In genomic region chr20:54172856-54173652, GRCh38 we compare ENCODE assay signal across 8 cellular contexts. TPM values are rescaled to one million over a fixed set of nuclear protein-coding genes. Genes with fewer than 3 reads are reported as not detected.
A peak's percentile ranks its signal among the peaks of the same experiment; 100 is the strongest.
DNase-seq lines count a peak whose midpoint lies in the region; TF ChIP-seq lines count a peak whose summit lies in the region.
"Had no signal": no experiment of that assay in that cellular context is flagged by ENCODE, and none has a peak within 500 bp of the region (broad histone marks: within the 10 kb centered on the region; RNA-seq: fewer than 3 reads in every experiment).

No MANE protein-coding gene starts in this region.

- WGBS in GM23248 (ENCODE audit: low coverage in 1 of 2, low lambda C conversion rate in 2 of 2, missing lambda C conversion rate in 2 of 2), 2 experiments = 9 to 10% methylated on average over 63 to 66 of the region's 66 CpGs

- H4K20me1 ChIP-seq in GM23248 (ENCODE audit: insufficient read depth) = no peaks in the 10 kb centered on the region

- no peaks in the 10 kb centered on the region for H3K36me3 ChIP-seq in GM23248 (ENCODE audit: low read depth)

- DNase-seq in GM23248 = peak; percentile 33
- peak; percentile 11 for DNase-seq in NCI-H69 (lab: John Stamatoyannopoulos, UW)
- DNase-seq in epithelial cell of esophagus (ENCODE audit: low read depth) = peak; percentile 31
- DNase-seq in osteocyte (ENCODE audit: extremely low spot score, unreplicated experiment) = no peak
- no peak for DNase-seq in RKO (ENCODE audit: low spot score)
- no peak for DNase-seq in epidermal melanocyte (ENCODE audit: insufficient read length, low spot score)
- DNase-seq in GM13977 (ENCODE audit: low spot score) = no peak

- peaks cover 15% of the 10 kb centered on the region for H3K4me1 Mint-ChIP-seq in osteocyte (ENCODE audit: unreplicated experiment)

- H3K79me2 ChIP-seq in GM23248 (ENCODE audit: insufficient read depth) = no peaks in the 10 kb centered on the region

- peaks cover 71% of the 10 kb centered on the region for H3K27me3 Mint-ChIP-seq in osteocyte (ENCODE audit: unreplicated experiment)

- peak overlapping the region; percentile 58; the same call in 1 of the 2 replicates for H3K4me3 ChIP-seq in GM23248
- H3K4me3 ChIP-seq in epithelial cell of esophagus (ENCODE audit: low read length) = peak overlapping the region; percentile 10

- peak overlapping the region; percentile 78 for H3K4me2 ChIP-seq in GM23248 (ENCODE audit: unreplicated experiment)

- peaks cover 30% of the 10 kb centered on the region for H3K27me3 ChIP-seq in GM23248 (replicated peaks; ENCODE audit: insufficient read depth)

- no peaks in the 10 kb centered on the region for H3K9me3 ChIP-seq in GM23248 (ENCODE audit: low read depth)

- in situ Hi-C loops in GM23248 (cut with MboI) = no loop called here
- in situ Hi-C loops in GM13977 (cut with MboI; ENCODE audit: low pct_unique_long_range_greater_than_20kb, low sequenced_read_pairs, unreplicated experiment) = no loop called here

- TF ChIP-seq CTCF in epithelial cell of esophagus (IDR thresholded peaks at IDR 0.05; ENCODE audit: insufficient read depth, low read depth, low read length, missing control alignments) (no peak), osteocyte (IDR thresholded peaks at IDR 0.05) (no peak), GM13977 (IDR thresholded peaks at IDR 0.05; ENCODE audit: extremely low read depth, insufficient read depth, missing control alignments) (no peak)

- no peak overlapping the region for H3K27ac ChIP-seq in GM23248

- H3K9me2 ChIP-seq in GM23248 (ENCODE audit: insufficient read depth) = no peaks in the 10 kb centered on the region

- H3K9me3 Mint-ChIP-seq in osteocyte (ENCODE audit: unreplicated experiment) = no peaks in the 10 kb centered on the region

- H3K4me1 ChIP-seq in GM23248 (ENCODE audit: insufficient read depth) = peaks cover 7% of the 10 kb centered on the region; the same call in 1 of the 2 replicates

- H3K9ac ChIP-seq in GM23248 = no peak overlapping the region

- no peaks in the 10 kb centered on the region for H3F3A ChIP-seq in GM23248 (ENCODE audit: insufficient read depth)

- peak overlapping the region; percentile 18 for H3K4me3 Mint-ChIP-seq in osteocyte (ENCODE audit: unreplicated experiment)

- no peak overlapping the region for H2AFZ ChIP-seq in GM23248

- no peaks in the 10 kb centered on the region for H3K36me3 Mint-ChIP-seq in osteocyte (ENCODE audit: unreplicated experiment)

- H3K27ac Mint-ChIP-seq in osteocyte (ENCODE audit: unreplicated experiment) = no peak overlapping the region

RNA-seq across cellular contexts. Expression of gene CYP24A1, which starts 0.7 kb away (rescaled TPM):
- 1.2 TPM in 1 of 2 replicates, not detected in the other for total RNA-seq in GM23248 (2014; rRNA removed; shearing (Covaris generic))
- 0.37 and 0.43 TPM in 2 replicates for polyA plus RNA-seq in GM23248 (2016; fragmentation: Nextera tagmentation; extraction: Ambion mirVana)
- not detected in 2 replicates for total RNA-seq in osteocyte
- total RNA-seq: liver had no signal
- polyA plus RNA-seq: liver had no signal

RNA-seq across cellular contexts. Expression of gene PFDN4, which starts 34.8 kb away (rescaled TPM):
- total RNA-seq in GM23248 (2014; rRNA removed; shearing (Covaris generic)) = 64.5 and 70.9 TPM in 2 replicates
- 80.1 and 83.6 TPM in 2 replicates for polyA plus RNA-seq in GM23248 (2016; fragmentation: Nextera tagmentation; extraction: Ambion mirVana)
- total RNA-seq in osteocyte = 18.9 and 23.5 TPM in 2 replicates

Comparison
In these comparisons a context has a peak if more than half of its experiments do, and no peak if none do; other contexts are left out.
1. DNase-seq: peak in GM23248 (single experiment), NCI-H69 (single experiment) and epithelial cell of esophagus (single experiment); none in osteocyte (single experiment), RKO (single experiment), epidermal melanocyte (single experiment) and GM13977 (single experiment).